8 cellular contexts compared by ENCODE assay signal in the genomic region with DNA sequence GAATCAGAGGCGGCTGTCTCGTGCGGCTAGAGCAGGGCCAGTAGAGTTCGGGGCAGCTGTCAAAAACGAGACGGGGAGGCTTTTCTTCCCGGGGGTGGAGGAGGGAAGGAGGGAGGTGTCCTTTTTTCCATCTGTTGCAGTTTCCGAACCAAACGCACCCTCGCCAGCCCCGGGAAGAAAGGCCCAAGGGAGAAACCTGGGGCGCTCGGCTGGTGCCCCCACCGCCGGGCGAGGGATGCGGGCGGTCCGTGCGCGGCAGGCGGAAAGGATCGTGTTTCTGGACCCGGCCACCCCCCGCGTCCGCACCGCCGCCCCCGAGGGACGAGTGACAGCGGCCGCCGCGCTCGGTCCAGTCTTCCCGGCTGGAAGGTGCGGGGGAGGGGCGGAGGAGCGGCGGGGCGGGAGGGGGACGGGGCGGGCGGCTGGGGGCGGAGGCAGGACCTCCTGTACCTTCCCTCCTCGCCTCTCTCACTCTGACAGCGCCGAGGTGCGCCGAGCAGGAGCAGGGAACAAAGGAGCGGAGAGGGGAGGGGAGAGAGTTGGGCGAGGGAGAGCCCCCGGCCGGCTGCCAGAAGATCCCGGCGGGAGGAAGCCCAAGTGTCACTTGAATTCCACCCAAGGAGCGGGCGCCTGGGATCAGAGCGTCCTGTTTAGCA. TPM values are rescaled to one million over a fixed set of nuclear protein-coding genes. Genes with fewer than 3 reads are reported as not detected.
DNase-seq lines count a peak whose midpoint lies in the region; ATAC-seq and TF ChIP-seq lines count a peak whose summit lies in the region.

A gene (plus strand): TSS at position 471 of the 656 bp plus-strand sequence. CDS start 318 bp downstream, outside the sequence.

- peak within 1 kb of the TSS; percentile 85 for H3K4me2 ChIP-seq in OCI-LY3 (ENCODE audit: low read length)

- H2AFZ ChIP-seq in OCI-LY3 (ENCODE audit: low read depth, low read length): no peak within 1 kb of the TSS

- CTCF ChIA-PET in HEK293 (lab: Yijun Ruan, JAX): interaction anchor here (0.6 to 0.7 kb wide), 2 partner anchors 127 to 202 kb away, joined by 3 read pairs; no protein-coding TSS in a partner anchor

- peak; percentile 47 for DNase-seq in CD1c-positive myeloid dendritic cell (ENCODE audit: extremely low spot score)
- peak; percentile 30 for DNase-seq in activated gamma-delta T cell (lab: John Stamatoyannopoulos, UW)
- peak; percentile 87 for DNase-seq in fibroblast of the aortic adventitia (ENCODE audit: low read depth)
- no peak for DNase-seq in natural killer cell
- peak; percentile 41 for DNase-seq in thoracic aorta (ENCODE audit: low spot score)
- no peak for DNase-seq in GM19238 (ENCODE audit: insufficient read length, low spot score)

- H3K9me3 ChIP-seq in HEK293 (ENCODE audit: control insufficient read depth, insufficient read depth, low read depth, low read length) (no peaks in the 10 kb centered on the region), OCI-LY3 (ENCODE audit: insufficient read depth, low read length) (no peaks in the 10 kb centered on the region), thoracic aorta (no peaks in the 10 kb centered on the region)

- H3K36me3 ChIP-seq in HEK293 (ENCODE audit: control insufficient read depth in 2 of 2, insufficient read depth in 1 of 2, low read length in 2 of 2) (no peaks in the 10 kb centered on the region), OCI-LY3 (replicated peaks; ENCODE audit: low read depth, low read length) (peaks cover 36% of the 10 kb centered on the region), thoracic aorta (no peaks in the 10 kb centered on the region)

- intact Hi-C loops in natural killer cell (cut with micrococcal nuclease): loop anchor here (1.0 to 10.0 kb wide), 6 partner anchors 63 to 489 kb away; a partner anchor contains a TSS

- no peaks in the 10 kb centered on the region for H3K9me3 Mint-ChIP-seq in natural killer cell

- POLR2A ChIA-PET in HEK293 (lab: Yijun Ruan, JAX): interaction anchor here (0.7 to 4.0 kb wide), 10 partner anchors 12 to 153 kb away, joined by 3 to 31 read pairs (median 7); no protein-coding TSS in a partner anchor

- peak within 1 kb of the TSS; percentile 99 to 100 for H3K27ac Mint-ChIP-seq in natural killer cell

- H3K36me3 Mint-ChIP-seq in natural killer cell: no peaks in the 10 kb centered on the region

- peaks cover 69% of the 10 kb centered on the region for H3K79me2 ChIP-seq in OCI-LY3 (ENCODE audit: low read length)

- TF ChIP-seq CTCF in HEK293 (tag by site-specific recombination; IDR thresholded peaks at IDR 0.05): no peak
- TF ChIP-seq CTCF in OCI-LY3 (IDR thresholded peaks at IDR 0.05; ENCODE audit: low read depth, low read length): no peak
- TF ChIP-seq CTCF in fibroblast of the aortic adventitia (IDR thresholded peaks at IDR 0.05; ENCODE audit: insufficient read depth, low read length): no peak
- TF ChIP-seq CTCF in natural killer cell (IDR thresholded peaks at IDR 0.05): no peak
- TF ChIP-seq CTCF in thoracic aorta (IDR thresholded peaks at IDR 0.05): no peak

- H3K9ac ChIP-seq in OCI-LY3 (ENCODE audit: low read length): peak within 1 kb of the TSS; percentile 99

- peak within 1 kb of the TSS; percentile 97 for H3K4me3 Mint-ChIP-seq in natural killer cell

- H3K27me3 ChIP-seq in OCI-LY3 (ENCODE audit: low read depth, low read length): no peaks in the 10 kb centered on the region
- no peaks in the 10 kb centered on the region for H3K27me3 ChIP-seq in thoracic aorta (replicated peaks; ENCODE audit: insufficient read depth)

- peak within 1 kb of the TSS; percentile 56 for H3K4me3 ChIP-seq in HEK293 (ENCODE audit: low read depth, low read length)
- H3K4me3 ChIP-seq in OCI-LY3 (ENCODE audit: low read length): peak within 1 kb of the TSS; percentile 94
- H3K4me3 ChIP-seq in fibroblast of the aortic adventitia (ENCODE audit: low read depth, low read length): peak within 1 kb of the TSS; percentile 68
- peak within 1 kb of the TSS; percentile 95 for H3K4me3 ChIP-seq in thoracic aorta

- no peak for ATAC-seq in natural killer cell
- no peak for ATAC-seq in thoracic aorta (ENCODE audit: insufficient number of reproducible peaks, low FRiP score, low read depth)

- peaks cover 9% of the 10 kb centered on the region for H3K4me1 ChIP-seq in HEK293 (ENCODE audit: control insufficient read depth, insufficient read depth, low read length)
- H3K4me1 ChIP-seq in OCI-LY3 (ENCODE audit: low read length): peaks cover 30% of the 10 kb centered on the region
- peaks cover 0 to 31% of the 10 kb centered on the region in 2 donors for H3K4me1 ChIP-seq in thoracic aorta (ENCODE audit: control insufficient read depth in 1 of 2, low read depth in 2 of 2)

- peaks cover 12% of the 10 kb centered on the region for H4K20me1 ChIP-seq in OCI-LY3 (ENCODE audit: insufficient read depth, low read length)

- H3K27ac ChIP-seq in HEK293 (ENCODE audit: extremely low read depth, low read depth, low read length) (peak within 1 kb of the TSS; percentile 98), OCI-LY3 (ENCODE audit: low read length) (peak within 1 kb of the TSS; percentile 95), thoracic aorta (peak within 1 kb of the TSS; percentile 99 to 100)

- H3K4me1 Mint-ChIP-seq in natural killer cell: peaks cover 43 to 51% of the 10 kb centered on the region in 2 donors

- H3K27me3 Mint-ChIP-seq in natural killer cell (ENCODE audit: low read depth in 2 of 2): no peaks in the 10 kb centered on the region

TF ChIP-seq in HEK293, 187 proteins besides CTCF, POLR2A, EP300 and RAD21 (continues in another document):
- TF ChIP-seq KLF16 (tag by site-specific recombination; IDR thresholded peaks at IDR 0.05) (peak; percentile 30; the same call in 1 of the 2 replicates), ZBTB1 (tag by site-specific recombination; IDR thresholded peaks at IDR 0.05) (peak; percentile 13; the same call in 1 of the 2 replicates), KLF1 (tag by site-specific recombination; IDR thresholded peaks at IDR 0.05) (peak; percentile 70), KLF9 (tag by site-specific recombination; IDR thresholded peaks at IDR 0.05; ENCODE audit: low read depth) (peak; percentile 65), KLF7 (tag by site-specific recombination; IDR thresholded peaks at IDR 0.05; ENCODE audit: borderline replicate concordance) (peak; percentile 51; the same call in 1 of the 2 replicates), ZFHX2 (tag by site-specific recombination; conservative IDR thresholded peaks at IDR 0.05) (peak; percentile 59)
- TF ChIP-seq, protein P1, sequence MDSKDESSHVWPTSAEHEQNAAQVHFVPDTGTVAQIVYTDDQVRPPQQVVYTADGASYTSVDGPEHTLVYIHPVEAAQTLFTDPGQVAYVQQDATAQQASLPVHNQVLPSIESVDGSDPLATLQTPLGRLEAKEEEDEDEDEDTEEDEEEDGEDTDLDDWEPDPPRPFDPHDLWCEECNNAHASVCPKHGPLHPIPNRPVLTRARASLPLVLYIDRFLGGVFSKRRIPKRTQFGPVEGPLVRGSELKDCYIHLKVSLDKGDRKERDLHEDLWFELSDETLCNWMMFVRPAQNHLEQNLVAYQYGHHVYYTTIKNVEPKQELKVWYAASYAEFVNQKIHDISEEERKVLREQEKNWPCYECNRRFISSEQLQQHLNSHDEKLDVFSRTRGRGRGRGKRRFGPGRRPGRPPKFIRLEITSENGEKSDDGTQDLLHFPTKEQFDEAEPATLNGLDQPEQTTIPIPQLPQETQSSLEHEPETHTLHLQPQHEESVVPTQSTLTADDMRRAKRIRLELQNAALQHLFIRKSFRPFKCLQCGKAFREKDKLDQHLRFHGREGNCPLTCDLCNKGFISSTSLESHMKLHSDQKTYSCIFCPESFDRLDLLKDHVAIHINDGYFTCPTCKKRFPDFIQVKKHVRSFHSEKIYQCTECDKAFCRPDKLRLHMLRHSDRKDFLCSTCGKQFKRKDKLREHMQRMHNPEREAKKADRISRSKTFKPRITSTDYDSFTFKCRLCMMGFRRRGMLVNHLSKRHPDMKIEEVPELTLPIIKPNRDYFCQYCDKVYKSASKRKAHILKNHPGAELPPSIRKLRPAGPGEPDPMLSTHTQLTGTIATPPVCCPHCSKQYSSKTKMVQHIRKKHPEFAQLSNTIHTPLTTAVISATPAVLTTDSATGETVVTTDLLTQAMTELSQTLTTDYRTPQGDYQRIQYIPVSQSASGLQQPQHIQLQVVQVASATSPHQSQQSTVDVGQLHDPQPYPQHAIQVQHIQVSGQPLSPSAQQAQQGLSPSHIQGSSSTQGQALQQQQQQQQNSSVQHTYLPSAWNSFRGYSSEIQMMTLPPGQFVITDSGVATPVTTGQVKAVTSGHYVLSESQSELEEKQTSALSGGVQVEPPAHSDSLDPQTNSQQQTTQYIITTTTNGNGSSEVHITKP (tag by site-specific recombination; IDR thresholded peaks at IDR 0.05): peak; percentile 87
- TF ChIP-seq, protein P2, sequence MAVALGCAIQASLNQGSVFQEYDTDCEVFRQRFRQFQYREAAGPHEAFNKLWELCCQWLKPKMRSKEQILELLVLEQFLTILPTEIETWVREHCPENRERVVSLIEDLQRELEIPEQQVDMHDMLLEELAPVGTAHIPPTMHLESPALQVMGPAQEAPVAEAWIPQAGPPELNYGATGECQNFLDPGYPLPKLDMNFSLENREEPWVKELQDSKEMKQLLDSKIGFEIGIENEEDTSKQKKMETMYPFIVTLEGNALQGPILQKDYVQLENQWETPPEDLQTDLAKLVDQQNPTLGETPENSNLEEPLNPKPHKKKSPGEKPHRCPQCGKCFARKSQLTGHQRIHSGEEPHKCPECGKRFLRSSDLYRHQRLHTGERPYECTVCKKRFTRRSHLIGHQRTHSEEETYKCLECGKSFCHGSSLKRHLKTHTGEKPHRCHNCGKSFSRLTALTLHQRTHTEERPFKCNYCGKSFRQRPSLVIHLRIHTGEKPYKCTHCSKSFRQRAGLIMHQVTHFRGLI (tag by site-specific recombination; IDR thresholded peaks at IDR 0.05): peak; percentile 49; the same call in 1 of the 2 replicates
- TF ChIP-seq, protein P3, sequence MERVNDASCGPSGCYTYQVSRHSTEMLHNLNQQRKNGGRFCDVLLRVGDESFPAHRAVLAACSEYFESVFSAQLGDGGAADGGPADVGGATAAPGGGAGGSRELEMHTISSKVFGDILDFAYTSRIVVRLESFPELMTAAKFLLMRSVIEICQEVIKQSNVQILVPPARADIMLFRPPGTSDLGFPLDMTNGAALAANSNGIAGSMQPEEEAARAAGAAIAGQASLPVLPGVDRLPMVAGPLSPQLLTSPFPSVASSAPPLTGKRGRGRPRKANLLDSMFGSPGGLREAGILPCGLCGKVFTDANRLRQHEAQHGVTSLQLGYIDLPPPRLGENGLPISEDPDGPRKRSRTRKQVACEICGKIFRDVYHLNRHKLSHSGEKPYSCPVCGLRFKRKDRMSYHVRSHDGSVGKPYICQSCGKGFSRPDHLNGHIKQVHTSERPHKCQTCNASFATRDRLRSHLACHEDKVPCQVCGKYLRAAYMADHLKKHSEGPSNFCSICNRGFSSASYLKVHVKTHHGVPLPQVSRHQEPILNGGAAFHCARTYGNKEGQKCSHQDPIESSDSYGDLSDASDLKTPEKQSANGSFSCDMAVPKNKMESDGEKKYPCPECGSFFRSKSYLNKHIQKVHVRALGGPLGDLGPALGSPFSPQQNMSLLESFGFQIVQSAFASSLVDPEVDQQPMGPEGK (tag by site-specific recombination; IDR thresholded peaks at IDR 0.05): peak; percentile 72

RNA-seq across cellular contexts. Expression of the gene that starts here (rescaled TPM):
- total RNA-seq in fibroblast of the aortic adventitia (ENCODE audit: low replicate concordance) (68.4 and 106 TPM in 2 replicates), natural killer cell (10 to 100 TPM; 57.5 to 74.7 (median 60.4) TPM), thoracic aorta (10 to 100 TPM; 42.8 to 91.6 TPM)

Comparison
In these comparisons a context has a peak if more than half of its experiments do, and no peak if none do; other contexts are left out.
1. DNase-seq: peak in CD1c-positive myeloid dendritic cell (single experiment), activated gamma-delta T cell (single experiment), fibroblast of the aortic adventitia (single experiment) and thoracic aorta (single experiment); none in natural killer cell (single experiment) and GM19238 (single experiment).
2. Peak in every context shown above with its lines, with median percentiles within 50 percentile points of each other: H3K27ac ChIP-seq and H3K4me3 ChIP-seq.